16 cellular contexts compared by ENCODE assay signal in the genomic region with DNA sequence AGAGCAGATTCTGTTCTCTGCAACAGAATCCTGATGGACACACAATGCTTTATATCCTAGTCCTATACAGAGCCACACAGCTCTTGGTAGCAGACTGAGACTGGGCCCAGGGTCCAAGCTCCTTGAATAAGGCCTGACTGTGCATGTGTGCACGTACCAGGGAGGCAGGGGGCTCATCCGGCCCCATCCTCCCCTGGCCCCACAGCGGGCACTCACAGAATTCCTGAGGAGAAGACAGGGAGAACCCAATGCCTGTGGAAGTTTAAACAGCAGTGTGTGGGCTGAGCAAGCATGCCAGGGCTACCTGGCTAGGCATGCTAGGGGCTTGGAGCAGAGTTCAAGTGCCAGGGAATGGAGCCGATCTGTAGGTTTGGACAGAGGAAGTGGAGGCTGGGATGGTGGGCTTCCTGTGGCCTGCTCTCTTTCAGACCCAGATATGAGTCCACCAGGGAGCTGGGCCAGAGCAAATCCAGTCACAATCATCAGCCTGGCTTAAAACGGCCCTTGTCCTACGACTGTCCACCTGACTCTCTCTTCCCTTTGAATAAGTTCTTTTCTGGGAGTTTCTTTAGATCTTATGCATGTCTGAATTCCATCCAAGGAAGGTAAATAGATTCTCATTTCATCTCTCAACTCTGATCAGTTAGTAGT.
A peak's percentile ranks its signal among the peaks of the same experiment; 100 is the strongest.
DNase-seq lines count a peak whose midpoint lies in the region; ATAC-seq and TF ChIP-seq lines count a peak whose summit lies in the region.
"Had no signal": no experiment of that assay in that cellular context is flagged by ENCODE, and none has a peak within 500 bp of the region (broad histone marks: within the 10 kb centered on the region; RNA-seq: fewer than 3 reads in every experiment).

No MANE protein-coding gene starts in this region.

- no peaks in the 10 kb centered on the region for H3K27me3 ChIP-seq in Panc1 (ENCODE audit: control insufficient read depth, insufficient read depth, low read length)
- H3K27me3 ChIP-seq in endodermal cell (ENCODE audit: control insufficient read depth, insufficient read depth, low read length, poor library complexity, severe bottlenecking), result no peaks in the 10 kb centered on the region
- H3K27me3 ChIP-seq in layer of hippocampus (ENCODE audit: control insufficient read depth, insufficient read depth, low read length), result no peaks in the 10 kb centered on the region
- no peaks in the 10 kb centered on the region for H3K27me3 ChIP-seq in suprapubic skin
- H3K27me3 ChIP-seq in SK-N-SH (ENCODE audit: insufficient read depth), result no peaks in the 10 kb centered on the region
- H3K27me3 ChIP-seq: BLaER1 had no signal

- H2AFZ ChIP-seq in SK-N-SH (ENCODE audit: low read depth), result no peak overlapping the region

- DNase-seq in Panc1 (ENCODE audit: low read depth, low spot score), result no peak
- no peak for DNase-seq in endodermal cell
- DNase-seq in suprapubic skin (ENCODE audit: low spot score in 2 of 2), result no peak
- no peak for DNase-seq in KBM-7
- no peak for DNase-seq in activated CD4-positive, alpha-beta T cell treated with anti-CD3 and anti-CD28 coated beads for 36 hours
- no peak for DNase-seq in SK-N-SH
- DNase-seq: activated CD4-positive, alpha-beta T cell treated with anti-CD3 and anti-CD28 coated beads, Interleukin-2, amount 50 U/mL, for 48 hours; activated naive CD8-positive, alpha-beta T cell treated with anti-CD3 and anti-CD28 coated beads, Interleukin-2, amount 50 U/mL, for 24 hours; activated T-cell treated with anti-CD3 and anti-CD28 coated beads, Interleukin-2, amount 50 U/mL, for 1 hour; MV-4-11; NCI-H524 treated with DMSO at 0.1 percent for 48 hours; OCI-M1; stimulated activated CD4-positive, alpha-beta T cell treated with anti-CD3 and anti-CD28 coated beads, Interleukin-4, amount 100 ng/mL, for 1 hour had no signal

- no peaks in the 10 kb centered on the region for H3K9me2 ChIP-seq in SK-N-SH

- H4K20me1 ChIP-seq in SK-N-SH (ENCODE audit: insufficient read depth), result no peaks in the 10 kb centered on the region
- H4K20me1 ChIP-seq: BLaER1 had no signal

- peaks cover 15% of the 10 kb centered on the region for H3F3A ChIP-seq in SK-N-SH (replicated peaks; ENCODE audit: insufficient read depth)

- ATAC-seq in Panc1, result no peak
- ATAC-seq in activated CD4-positive, alpha-beta T cell treated with anti-CD3 and anti-CD28 coated beads for 36 hours, result no peak
- no peak for ATAC-seq in GM21619 (IDR thresholded peaks at IDR 0.05; ENCODE audit: unreplicated experiment)
- ATAC-seq: activated naive CD8-positive, alpha-beta T cell treated with anti-CD3 and anti-CD28 coated beads, Interleukin-2, amount 50 U/mL, for 24 hours had no signal

- no peak overlapping the region for H3K4me2 ChIP-seq in SK-N-SH

- BruUV-seq in Panc1 (replicated peaks; lab: Mats Ljungman, UMichigan), result no TSS peak

- no peak for TF ChIP-seq EP300 in suprapubic skin (IDR thresholded peaks at IDR 0.05)
- TF ChIP-seq EP300 in SK-N-SH (IDR thresholded peaks at IDR 0.05; ENCODE audit: borderline replicate concordance in 1 of 2, low read depth in 1 of 2, low read length in 1 of 2), result no peak

- H3K36me3 Mint-ChIP-seq in endodermal cell (ENCODE audit: low read depth), result no peaks in the 10 kb centered on the region
- no peaks in the 10 kb centered on the region for H3K36me3 Mint-ChIP-seq in activated CD4-positive, alpha-beta T cell treated with anti-CD3 and anti-CD28 coated beads for 36 hours (ENCODE audit: low read depth)

- H3K4me3 ChIP-seq in Panc1 (ENCODE audit: low read depth in 2 of 2, low read length in 2 of 2) (no peak overlapping the region), endodermal cell (ENCODE audit: low read length) (no peak overlapping the region), suprapubic skin (no peak overlapping the region), SK-N-SH (ENCODE audit: low read depth in 2 of 2, low read length in 1 of 2) (no peak overlapping the region)
- H3K4me3 ChIP-seq: BLaER1 had no signal

- H3K9me3 Mint-ChIP-seq in endodermal cell, result no peaks in the 10 kb centered on the region
- H3K9me3 Mint-ChIP-seq in activated CD4-positive, alpha-beta T cell treated with anti-CD3 and anti-CD28 coated beads for 36 hours (ENCODE audit: low read depth), result no peaks in the 10 kb centered on the region
- H3K9me3 Mint-ChIP-seq: activated naive CD8-positive, alpha-beta T cell treated with anti-CD3 and anti-CD28 coated beads, Interleukin-2, amount 50 U/mL, for 24 hours had no signal

- intact Hi-C loops in Panc1 (cut with micrococcal nuclease; ENCODE audit: unreplicated experiment), result no loop called here
- intact Hi-C loops in activated CD4-positive, alpha-beta T cell treated with anti-CD3 and anti-CD28 coated beads for 36 hours (cut with DNase I, micrococcal nuclease), result no loop called here

- H3K27ac ChIP-seq in Panc1 (ENCODE audit: low read length), result 0 out of 2 replicates have a peak overlapping the region, but pooled peaks have one; percentile 23
- no peak overlapping the region for H3K27ac ChIP-seq in endodermal cell (ENCODE audit: low read depth, low read length)
- peak overlapping the region; percentile 63 for H3K27ac ChIP-seq in layer of hippocampus (ENCODE audit: low read depth, low read length)
- H3K27ac ChIP-seq in suprapubic skin, result peak overlapping the region; percentile 22
- H3K27ac ChIP-seq in SK-N-SH (ENCODE audit: low read depth in 2 of 2, low read length in 1 of 2), result peak overlapping the region in 1 of 2 experiments; percentile 94; a peak in 2 of 4 replicates
- H3K27ac ChIP-seq: BLaER1 had no signal

- CTCF ChIA-PET in Panc1 (lab: Charles Lee), result interaction anchor here (0.7 to 1.6 kb wide), 2 partner anchors 12 to 271 kb away, joined by 4 read pairs; no protein-coding TSS in a partner anchor
- CTCF ChIA-PET in activated CD4-positive, alpha-beta T cell treated with anti-CD3 and anti-CD28 coated beads for 36 hours (lab: Charles Lee), result interaction anchor here (0.6 to 1.1 kb wide), 2 partner anchors 9 to 167 kb away, joined by 3 read pairs; no protein-coding TSS in a partner anchor
- CTCF ChIA-PET in SK-N-SH (lab: Yijun Ruan, JAX), result interaction anchor here (1.1 to 12.2 kb wide), 10 partner anchors 11 to 283 kb away, joined by 3 to 203 read pairs (median 5); a partner anchor contains a TSS

- POLR2A ChIA-PET in Panc1 (lab: Charles Lee), result interaction anchor here (0.5 kb wide), 1 partner anchor 35 kb away, joined by 3 read pairs; no protein-coding TSS in a partner anchor
- POLR2A ChIA-PET in activated CD4-positive, alpha-beta T cell treated with anti-CD3 and anti-CD28 coated beads for 36 hours (lab: Charles Lee), result interaction anchor here (1.4 kb wide), 1 partner anchor 20 kb away, joined by 4 read pairs; no protein-coding TSS in a partner anchor
- POLR2A ChIA-PET in SK-N-SH (lab: Yijun Ruan, JAX), result interaction anchor here (0.8 to 5.7 kb wide), 7 partner anchors 22 to 284 kb away, joined by 3 to 49 read pairs (median 6); a partner anchor contains a TSS

- peak overlapping the region; percentile 32 for H3K27ac Mint-ChIP-seq in endodermal cell
- no peak overlapping the region for H3K27ac Mint-ChIP-seq in activated CD4-positive, alpha-beta T cell treated with anti-CD3 and anti-CD28 coated beads for 36 hours
- H3K27ac Mint-ChIP-seq: activated naive CD8-positive, alpha-beta T cell treated with anti-CD3 and anti-CD28 coated beads, Interleukin-2, amount 50 U/mL, for 24 hours had no signal

- TF ChIP-seq POLR2A in suprapubic skin (IDR thresholded peaks at IDR 0.05), result no peak

- H3K9me3 ChIP-seq in Panc1 (ENCODE audit: control insufficient read depth, insufficient read depth, low read depth, low read length), result no peaks in the 10 kb centered on the region
- H3K9me3 ChIP-seq in endodermal cell (ENCODE audit: control insufficient read depth, low read length), result no peaks in the 10 kb centered on the region
- H3K9me3 ChIP-seq in suprapubic skin, result no peaks in the 10 kb centered on the region
- no peaks in the 10 kb centered on the region for H3K9me3 ChIP-seq in SK-N-SH
- H3K9me3 ChIP-seq: BLaER1 had no signal

- no peaks in the 10 kb centered on the region for H3K27me3 Mint-ChIP-seq in endodermal cell (ENCODE audit: insufficient read depth)
- H3K27me3 Mint-ChIP-seq in activated CD4-positive, alpha-beta T cell treated with anti-CD3 and anti-CD28 coated beads for 36 hours, result no peaks in the 10 kb centered on the region

- no peak overlapping the region for H3K9ac ChIP-seq in endodermal cell (ENCODE audit: extremely low read depth, low read length, poor library complexity, severe bottlenecking)
- H3K9ac ChIP-seq in SK-N-SH, result no peak overlapping the region
- H3K9ac ChIP-seq: BLaER1 had no signal

- peaks cover 26% of the 10 kb centered on the region for H3K4me1 Mint-ChIP-seq in endodermal cell
- H3K4me1 Mint-ChIP-seq in activated CD4-positive, alpha-beta T cell treated with anti-CD3 and anti-CD28 coated beads for 36 hours, result peaks cover 6% of the 10 kb centered on the region

- no peaks in the 10 kb centered on the region for H3K36me3 ChIP-seq in Panc1 (ENCODE audit: control insufficient read depth, insufficient read depth, low read length)
- H3K36me3 ChIP-seq in endodermal cell (ENCODE audit: control insufficient read depth, insufficient read depth, low read length), result no peaks in the 10 kb centered on the region
- H3K36me3 ChIP-seq in suprapubic skin, result no peaks in the 10 kb centered on the region
- no peaks in the 10 kb centered on the region for H3K36me3 ChIP-seq in SK-N-SH (replicated peaks in 1 of 2; ENCODE audit: control insufficient read depth in 1 of 2, insufficient read depth in 2 of 2, low read length in 1 of 2)
- H3K36me3 ChIP-seq: BLaER1 had no signal

- in situ Hi-C loops in Panc1 (cut with HindIII; ENCODE audit: low pct_unique_long_range_greater_than_20kb, low sequenced_read_pairs), result no loop called here
- in situ Hi-C loops in KBM-7 (cut with MboI; ENCODE audit: low pct_unique_long_range_greater_than_20kb, low sequenced_read_pairs), result no loop called here

- no peak for TF ChIP-seq CTCF in Panc1 (IDR thresholded peaks at IDR 0.05)
- no peak for TF ChIP-seq CTCF in endodermal cell (conservative IDR thresholded peaks at IDR 0.05)
- no peak for TF ChIP-seq CTCF in suprapubic skin (IDR thresholded peaks at IDR 0.05)
- TF ChIP-seq CTCF in SK-N-SH (IDR thresholded peaks at IDR 0.05), result no peak

- H3K4me1 ChIP-seq in Panc1 (ENCODE audit: control insufficient read depth, insufficient read depth, low read length) (peaks cover 19% of the 10 kb centered on the region), endodermal cell (ENCODE audit: control insufficient read depth, insufficient read depth, low read length) (peaks cover 11% of the 10 kb centered on the region), suprapubic skin (peaks cover 60% of the 10 kb centered on the region), SK-N-SH (ENCODE audit: control insufficient read depth in 1 of 2, insufficient read depth in 2 of 2, low read depth in 1 of 2, low read length in 1 of 2) (peaks cover 73 to 99% of the 10 kb centered on the region in 2 experiments)

- 88 to 100% methylated on average over 6 of the region's 6 CpGs for WGBS in endodermal cell (ENCODE audit: insufficient coverage in 1 of 2, insufficient read length in 1 of 2), 2 experiments
- WGBS in suprapubic skin, result 79% methylated on average over 6 of the region's 6 CpGs
- WGBS in SK-N-SH (ENCODE audit: low lambda C conversion rate), result 86% methylated on average over 4 of the region's 6 CpGs

- no peak overlapping the region for H3K4me3 Mint-ChIP-seq in endodermal cell
- no peak overlapping the region for H3K4me3 Mint-ChIP-seq in activated CD4-positive, alpha-beta T cell treated with anti-CD3 and anti-CD28 coated beads for 36 hours
- H3K4me3 Mint-ChIP-seq: activated naive CD8-positive, alpha-beta T cell treated with anti-CD3 and anti-CD28 coated beads, Interleukin-2, amount 50 U/mL, for 24 hours had no signal

- H3K79me2 ChIP-seq in SK-N-SH (ENCODE audit: insufficient read depth), result no peaks in the 10 kb centered on the region

- no peak for TF ChIP-seq RAD21 in SK-N-SH (IDR thresholded peaks at IDR 0.05; ENCODE audit: low read length)
